In genomic region chr3:36677331-36678007, GRCh38 we compare ENCODE assay signal across 10 cellular contexts.
A peak's percentile ranks its signal among the peaks of the same experiment; 100 is the strongest.
DNase-seq lines count a peak whose midpoint lies in the region; ATAC-seq lines count a peak whose summit lies in the region.
"Had no signal": no experiment of that assay in that cellular context is flagged by ENCODE, and none has a peak within 500 bp of the region (broad histone marks: within the 10 kb centered on the region; RNA-seq: fewer than 3 reads in every experiment).

No MANE protein-coding gene starts in this region.

- no peaks in the 10 kb centered on the region for H3K36me3 ChIP-seq in Karpas-422 (ENCODE audit: insufficient read depth, low read length)
- H3K36me3 ChIP-seq: thoracic aorta had no signal

- H3K4me3 Mint-ChIP-seq in activated naive CD4-positive, alpha-beta T cell treated with anti-CD3 and anti-CD28 coated beads, Interleukin-2, amount 10 ng/mL, durations not matched to agents 7 days and 5 days, result no peak overlapping the region

- H3K4me3 ChIP-seq in Karpas-422 (ENCODE audit: low read length), result no peak overlapping the region
- H3K4me3 ChIP-seq: lung, thoracic aorta had no signal

- no peak overlapping the region for H2AFZ ChIP-seq in Karpas-422 (ENCODE audit: low read length)

- no peaks in the 10 kb centered on the region for H4K20me1 ChIP-seq in Karpas-422 (ENCODE audit: insufficient read depth, low read depth, low read length)

- no peak overlapping the region for H3K27ac Mint-ChIP-seq in activated naive CD4-positive, alpha-beta T cell treated with anti-CD3 and anti-CD28 coated beads, Interleukin-2, amount 10 ng/mL, durations not matched to agents 7 days and 5 days

- H3K27me3 Mint-ChIP-seq in activated naive CD4-positive, alpha-beta T cell treated with anti-CD3 and anti-CD28 coated beads, Interleukin-2, amount 10 ng/mL, durations not matched to agents 7 days and 5 days, result no peaks in the 10 kb centered on the region

- peaks cover 17% of the 10 kb centered on the region for H3K9me3 Mint-ChIP-seq in activated naive CD4-positive, alpha-beta T cell treated with anti-CD3 and anti-CD28 coated beads, Interleukin-2, amount 10 ng/mL, durations not matched to agents 7 days and 5 days

- peaks cover 24% of the 10 kb centered on the region for H3K9me3 ChIP-seq in Karpas-422 (ENCODE audit: low read length)

- H3K9me2 ChIP-seq in Karpas-422 (replicated peaks; ENCODE audit: insufficient read depth, low read length), result no peaks in the 10 kb centered on the region

- peak; percentile 80 for ATAC-seq in GM21737 (IDR thresholded peaks at IDR 0.05; ENCODE audit: unreplicated experiment)

- no peak overlapping the region for H3K9ac ChIP-seq in Karpas-422 (ENCODE audit: low read length)

- no peaks in the 10 kb centered on the region for H3K4me1 Mint-ChIP-seq in activated naive CD4-positive, alpha-beta T cell treated with anti-CD3 and anti-CD28 coated beads, Interleukin-2, amount 10 ng/mL, durations not matched to agents 7 days and 5 days

- CTCF ChIA-PET in activated naive CD4-positive, alpha-beta T cell treated with anti-CD3 and anti-CD28 coated beads, Interleukin-2, amount 10 ng/mL, durations not matched to agents 7 days and 5 days (lab: Charles Lee), result interaction anchor here (0.6 kb wide), 1 partner anchor 8 kb away, joined by 3 read pairs; no protein-coding TSS in a partner anchor

- no peak overlapping the region for H3K4me2 ChIP-seq in Karpas-422 (ENCODE audit: low read depth, low read length, poor library complexity, severe bottlenecking)

- H3K4me1 ChIP-seq in Karpas-422 (ENCODE audit: low read length), result no peaks in the 10 kb centered on the region

- no peaks in the 10 kb centered on the region for H3K36me3 Mint-ChIP-seq in activated naive CD4-positive, alpha-beta T cell treated with anti-CD3 and anti-CD28 coated beads, Interleukin-2, amount 10 ng/mL, durations not matched to agents 7 days and 5 days

- no peaks in the 10 kb centered on the region for H3K79me2 ChIP-seq in Karpas-422 (ENCODE audit: low read length)

- DNase-seq in GM03348 (ENCODE audit: low spot score) (peak; percentile 79), Karpas-422 (peak; percentile 42), fibroblast of the conjunctiva (ENCODE audit: low read depth) (peak; percentile 81), cardiac septum (ENCODE audit: low spot score) (no peak), NCI-H2081 (lab: John Stamatoyannopoulos, UW) (no peak)
- DNase-seq in stimulated activated CD4-positive, alpha-beta T cell treated with anti-CD3 and anti-CD28 coated beads, Interleukin-15, amount 100 ng/mL, for 24 hours, result no peak
- DNase-seq in activated naive CD4-positive, alpha-beta T cell treated with anti-CD3 and anti-CD28 coated beads, Interleukin-2, amount 10 ng/mL, durations not matched to agents 7 days and 5 days, result no peak

- intact Hi-C loops in cardiac septum (cut with DNase I), result no loop called here

- peaks cover 3% of the 10 kb centered on the region; the same call in 1 of the 2 replicates for H3K27me3 ChIP-seq in Karpas-422 (ENCODE audit: low read length)

- H3K27ac ChIP-seq in Karpas-422 (ENCODE audit: low read length), result no peak overlapping the region
- H3K27ac ChIP-seq: thoracic aorta had no signal

Comparison
In these comparisons a context has a peak if more than half of its experiments do, and no peak if none do; other contexts are left out.
1. DNase-seq: peak in GM03348 (single experiment), Karpas-422 (single experiment) and fibroblast of the conjunctiva (single experiment); none in cardiac septum (single experiment), NCI-H2081 (0 of 2), stimulated activated CD4-positive, alpha-beta T cell treated with anti-CD3 and anti-CD28 coated beads, Interleukin-15, amount 100 ng/mL, for 24 hours (single experiment) and activated naive CD4-positive, alpha-beta T cell treated with anti-CD3 and anti-CD28 coated beads, Interleukin-2, amount 10 ng/mL, durations not matched to agents 7 days and 5 days (single experiment).